In genomic region chr22:50273352-50273751, GRCh38 we compare ENCODE assay signal across 5 cellular contexts. TPM values are rescaled to one million over a fixed set of nuclear protein-coding genes. Genes with fewer than 3 reads are reported as not detected.
DNase-seq lines count a peak whose midpoint lies in the region; ATAC-seq, FAIRE-seq and TF ChIP-seq lines count a peak whose summit lies in the region.
"Not testable (repeated sequence)": the region's sequence is repeated elsewhere in the genome, so short reads cannot be mapped to it uniquely, and the experiment has no call there.

No MANE protein-coding gene starts in this region.

- not testable (repeated sequence) for H3K79me2 ChIP-seq in K562 (ENCODE audit: control insufficient read depth, insufficient read depth, low read length)

- not testable (repeated sequence) for FAIRE-seq in K562 (lab: Jason Lieb, UNC)

- H3K36me3 ChIP-seq in K562 (ENCODE audit: control insufficient read depth, insufficient read depth, low read length) (peaks cover 22% of the 10 kb centered on the region; the same call in 1 of the 3 replicates), psoas muscle (ENCODE audit: insufficient read depth in 1 of 2, low read depth in 1 of 2) (peaks cover 0 to 23% of the 10 kb centered on the region in 2 donors)

- TF ChIP-seq EP300 in K562 (IDR thresholded peaks at IDR 0.05; ENCODE audit: low read length): not testable (repeated sequence)

- H3K4me1 ChIP-seq in K562 (replicated peaks in 1 of 2; ENCODE audit: control insufficient read depth in 2 of 2, insufficient read depth in 2 of 2, low read length in 2 of 2) (peaks cover 7 to 68% of the 10 kb centered on the region in 2 experiments; a peak in 4 of 5 replicates), psoas muscle (peaks cover 23% of the 10 kb centered on the region)

- POLR2A ChIA-PET in K562 (lab: Yijun Ruan, JAX): interaction anchor here (0.6 to 1.1 kb wide), 2 partner anchors 155 to 224 kb away, joined by 3 to 4 read pairs; no protein-coding TSS in a partner anchor

- not testable (repeated sequence) for TF ChIP-seq RAD21 in K562 (CRISPR knock-in tag; conservative IDR thresholded peaks at IDR 0.05 in 1 of 2, IDR thresholded peaks at IDR 0.05 in 1 of 2)

- H3K9ac ChIP-seq in K562 (ENCODE audit: insufficient read depth in 1 of 2, low read depth in 2 of 2, low read length in 2 of 2): not testable (repeated sequence)

- not testable (repeated sequence) for BruUV-seq in K562 (replicated peaks; lab: Mats Ljungman, UMichigan)

- not testable (repeated sequence) for H3K27me3 Mint-ChIP-seq in glutamatergic neuron (ENCODE audit: unreplicated experiment)

- CTCF ChIA-PET in K562 (lab: Yijun Ruan, JAX; ENCODE audit: low intra/inter-chr PET ratio): not testable (repeated sequence)

- TF ChIP-seq POLR2A in K562 (conservative IDR thresholded peaks at IDR 0.05): not testable (repeated sequence)

- in situ Hi-C loops in K562 (cut with MboI): loop anchor here (5.0 kb wide), 1 partner anchor 54 kb away; the partner anchor contains the start of gene DENND6B

- not testable (repeated sequence) for H3K27me3 ChIP-seq in K562 (ENCODE audit: control insufficient read depth in 2 of 2, insufficient read depth in 2 of 2, low read length in 2 of 2)
- peaks cover 0 to 20% (median 10%) of the 10 kb centered on the region in 3 donors for H3K27me3 ChIP-seq in psoas muscle (ENCODE audit: insufficient read depth in 3 of 3, low read length in 2 of 3)

- DNase-seq in OCI-M1 (lab: John Stamatoyannopoulos, UW): peak; percentile 39
- DNase-seq in K562 (ENCODE audit: extremely low read depth in 1 of 4, low spot score in 3 of 4); glutamatergic neuron; psoas muscle: not testable (repeated sequence)

- intact Hi-C loops in K562 (cut with micrococcal nuclease): loop anchor here (5.0 kb wide), 1 partner anchor 54 kb away; the partner anchor contains the start of gene DENND6B
- intact Hi-C loops in psoas muscle (cut with DNase I): not testable (repeated sequence)

- not testable (repeated sequence) for ATAC-seq in K562, psoas muscle

- not testable (repeated sequence) for H3K36me3 Mint-ChIP-seq in glutamatergic neuron (ENCODE audit: unreplicated experiment)

- not testable (repeated sequence) for H4K20me1 ChIP-seq in K562 (replicated peaks; ENCODE audit: control insufficient read depth, insufficient read depth, low read length)

- H3K4me2 ChIP-seq in K562 (ENCODE audit: insufficient read depth, low read length): not testable (repeated sequence)

- WGBS in K562 (ENCODE audit: insufficient coverage, low coverage, missing lambda C conversion rate): 38% methylated on average over 2 of the region's 11 CpGs
- WGBS in psoas muscle, 3 donors: 45 to 49% (median 48%) methylated on average over 9 to 11 of the region's 11 CpGs

- H3K9me3 Mint-ChIP-seq in glutamatergic neuron (ENCODE audit: unreplicated experiment): not testable (repeated sequence)

- not testable (repeated sequence) for H3K4me3 ChIP-seq in K562, psoas muscle

- H2AFZ ChIP-seq in K562 (ENCODE audit: low read depth, low read length): not testable (repeated sequence)

- H3K4me3 Mint-ChIP-seq in glutamatergic neuron (ENCODE audit: unreplicated experiment): peak overlapping the region; percentile 71

- H3K27ac Mint-ChIP-seq in glutamatergic neuron (ENCODE audit: unreplicated experiment): peak overlapping the region; percentile 50

- TF ChIP-seq CTCF in C4-2B (conservative IDR thresholded peaks at IDR 0.05) (peak; percentile 9; the same call in 1 of the 2 replicates), psoas muscle (IDR thresholded peaks at IDR 0.05) (peak; percentile 6)
- not testable (repeated sequence) for TF ChIP-seq CTCF in K562 (IDR thresholded peaks at IDR 0.05 in 2 of 3, conservative IDR thresholded peaks at IDR 0.05 in 1 of 3; ENCODE audit: insufficient read depth in 2 of 3, low read depth in 1 of 3, low read length in 3 of 3); glutamatergic neuron (IDR thresholded peaks at IDR 0.05; ENCODE audit: partially characterized antibody, unreplicated experiment)

- peaks cover 13% of the 10 kb centered on the region for H3K4me1 Mint-ChIP-seq in glutamatergic neuron (ENCODE audit: low read depth, unreplicated experiment)

- H3K27ac ChIP-seq in C4-2B; K562 (ENCODE audit: extremely low read depth, low read depth, low read length); psoas muscle: not testable (repeated sequence)

- H3K9me3 ChIP-seq in K562 (replicated peaks; ENCODE audit: control insufficient read depth, insufficient read depth, low read depth, low read length); psoas muscle: not testable (repeated sequence)

- H3K9me1 ChIP-seq in K562 (ENCODE audit: control insufficient read depth, insufficient read depth, low read length): not testable (repeated sequence)

RNA-seq across cellular contexts. Expression of gene MAPK11, which starts 3.2 kb away (rescaled TPM):
- total RNA-seq in K562 (2011; cell fraction: chromatin; rRNA removed; ENCODE audit: low replicate concordance): 6.0 and 15.3 TPM in 2 replicates
- total RNA-seq in K562 (2011; cell fraction: nucleolus; rRNA removed): 11.8 and 12.5 TPM in 2 replicates
- total RNA-seq in K562 (2011; cell fraction: nucleoplasm; rRNA removed): 6.0 and 6.7 TPM in 2 replicates
- total RNA-seq in K562 (2014; rRNA removed): 9.6 and 9.8 TPM in 2 replicates
- total RNA-seq in K562 (2014; rRNA removed; fragmentation: Illumina TruSeq; extraction: Trizol): 1.9 and 2.5 TPM in 2 replicates
- total RNA-seq in K562 (2015; rRNA removed; fragmentation: Illumina TruSeq; extraction: Trizol): 5.3 and 5.8 TPM in 2 replicates
- total RNA-seq in K562 (2021): 12.8 and 14.6 TPM in 2 replicates
- polyA plus RNA-seq in K562 (2011; rRNA removed): 5.1 and 7.0 TPM in 2 replicates
- 5.6 and 12.8 TPM in 2 replicates for polyA plus RNA-seq in K562 (2011; cell fraction: cytosol; rRNA removed)
- 39.5 and 60.0 TPM in 2 replicates for polyA plus RNA-seq in K562 (2011; cell fraction: nucleus; rRNA removed)
- polyA plus RNA-seq in K562 (2012): 9.9 and 19.7 TPM in 2 replicates
- 5.7 and 7.0 TPM in 2 replicates for polyA plus RNA-seq in K562 (2014; fragmentation: Illumina TruSeq; extraction: Trizol)
- under 1 TPM; 0.06 to 0.10 TPM for polyA plus RNA-seq in K562 (2014; fragmentation: Nextera tagmentation; extraction: Ambion mirVana)
- 10.6 and 11.5 TPM in 2 replicates for polyA plus RNA-seq in K562 (2014; rRNA removed)
- 1.4 and 3.6 TPM in 2 replicates for polyA minus RNA-seq in K562 (2011; rRNA and poly(A)+ RNA removed)
- polyA minus RNA-seq in K562 (2011; cell fraction: cytosol; rRNA and poly(A)+ RNA removed): 5.2 and 6.5 TPM in 2 replicates
- 6.1 and 6.3 TPM in 2 replicates for polyA minus RNA-seq in K562 (2011; cell fraction: nucleus; rRNA and poly(A)+ RNA removed)
- total RNA-seq in glutamatergic neuron (ENCODE audit: unreplicated experiment): 131 TPM
- total RNA-seq in psoas muscle: 1 to 10 TPM; 4.4 to 6.3 (median 5.4) TPM
- 1 to 10 TPM; 1.7 to 5.3 (median 4.0) TPM for polyA plus RNA-seq in psoas muscle

RNA-seq across cellular contexts. Expression of gene MAPK12, which starts 11.9 kb away (rescaled TPM):
- total RNA-seq in K562 (2011; cell fraction: chromatin; rRNA removed; ENCODE audit: low replicate concordance): 112 and 304 TPM in 2 replicates
- total RNA-seq in K562 (2011; cell fraction: nucleolus; rRNA removed): 207 and 279 TPM in 2 replicates
- total RNA-seq in K562 (2011; cell fraction: nucleoplasm; rRNA removed): 136 and 144 TPM in 2 replicates
- total RNA-seq in K562 (2014; rRNA removed) (45.2 and 45.5 TPM in 2 replicates), K562 (2014; rRNA removed; fragmentation: Illumina TruSeq; extraction: Trizol) (5.7 and 11.1 TPM in 2 replicates), K562 (2015; rRNA removed; fragmentation: Illumina TruSeq; extraction: Trizol) (32.9 and 33.8 TPM in 2 replicates), K562 (2021) (68.4 and 69.1 TPM in 2 replicates), glutamatergic neuron (ENCODE audit: unreplicated experiment) (88.5 TPM), psoas muscle (100 to 1,000 TPM; 107 to 178 (median 145) TPM)
- polyA plus RNA-seq in K562 (2011; rRNA removed) (30.6 and 45.2 TPM in 2 replicates), K562 (2014; fragmentation: Illumina TruSeq; extraction: Trizol) (32.8 and 35.5 TPM in 2 replicates), K562 (2014; fragmentation: Nextera tagmentation; extraction: Ambion mirVana) (1 to 10 TPM in 1 of 2 experiments, under 1 TPM in 1; 0.79 to 4.0 TPM), K562 (2014; rRNA removed) (69.4 and 71.5 TPM in 2 replicates), psoas muscle (100 to 1,000 TPM in 2 of 3 donors, 10 to 100 TPM in 1; 57.4 to 148 (median 131) TPM)
- 35.5 and 49.4 TPM in 2 replicates for polyA plus RNA-seq in K562 (2011; cell fraction: cytosol; rRNA removed)
- 285 and 430 TPM in 2 replicates for polyA plus RNA-seq in K562 (2011; cell fraction: nucleus; rRNA removed)
- 38.8 and 60.9 TPM in 2 replicates for polyA plus RNA-seq in K562 (2012)
- polyA minus RNA-seq in K562 (2011; rRNA and poly(A)+ RNA removed): 12.0 and 15.0 TPM in 2 replicates
- polyA minus RNA-seq in K562 (2011; cell fraction: cytosol; rRNA and poly(A)+ RNA removed): 18.3 and 22.3 TPM in 2 replicates
- 61.0 and 65.0 TPM in 2 replicates for polyA minus RNA-seq in K562 (2011; cell fraction: nucleus; rRNA and poly(A)+ RNA removed)

RNA-seq across cellular contexts. Expression of gene HDAC10, which starts 22.3 kb away (rescaled TPM):
- 57.0 and 254 TPM in 2 replicates for total RNA-seq in K562 (2011; cell fraction: chromatin; rRNA removed; ENCODE audit: low replicate concordance)
- total RNA-seq in K562 (2011; cell fraction: nucleolus; rRNA removed): 188 and 225 TPM in 2 replicates
- total RNA-seq in K562 (2011; cell fraction: nucleoplasm; rRNA removed): 102 and 109 TPM in 2 replicates
- total RNA-seq in K562 (2014; rRNA removed) (16.4 and 21.4 TPM in 2 replicates), K562 (2014; rRNA removed; fragmentation: Illumina TruSeq; extraction: Trizol) (1.2 and 2.1 TPM in 2 replicates), K562 (2015; rRNA removed; fragmentation: Illumina TruSeq; extraction: Trizol) (7.0 and 10.9 TPM in 2 replicates), K562 (2021) (37.3 and 44.2 TPM in 2 replicates), glutamatergic neuron (ENCODE audit: unreplicated experiment) (88.2 TPM), psoas muscle (10 to 100 TPM; 13.5 to 19.4 (median 15.3) TPM)
- polyA plus RNA-seq in K562 (2011; rRNA removed) (6.5 and 18.6 TPM in 2 replicates), K562 (2014; fragmentation: Illumina TruSeq; extraction: Trizol) (6.3 and 14.4 TPM in 2 replicates), K562 (2014; fragmentation: Nextera tagmentation; extraction: Ambion mirVana) (under 1 TPM; 0.10 to 0.23 TPM), K562 (2014; rRNA removed) (29.0 and 35.7 TPM in 2 replicates), psoas muscle (1 to 10 TPM; 4.3 to 5.3 (median 5.1) TPM)
- polyA plus RNA-seq in K562 (2011; cell fraction: cytosol; rRNA removed): 4.8 and 5.9 TPM in 2 replicates
- 164 and 214 TPM in 2 replicates for polyA plus RNA-seq in K562 (2011; cell fraction: nucleus; rRNA removed)
- polyA plus RNA-seq in K562 (2012): 34.6 and 75.5 TPM in 2 replicates
- polyA minus RNA-seq in K562 (2011; rRNA and poly(A)+ RNA removed): 4.3 and 5.1 TPM in 2 replicates
- 6.0 and 17.9 TPM in 2 replicates for polyA minus RNA-seq in K562 (2011; cell fraction: cytosol; rRNA and poly(A)+ RNA removed)
- polyA minus RNA-seq in K562 (2011; cell fraction: nucleus; rRNA and poly(A)+ RNA removed): 43.8 and 48.3 TPM in 2 replicates

RNA-seq across cellular contexts. Expression of gene TUBGCP6, which starts 28.5 kb away (rescaled TPM):
- 86.7 and 211 TPM in 2 replicates for total RNA-seq in K562 (2011; cell fraction: chromatin; rRNA removed; ENCODE audit: low replicate concordance)
- total RNA-seq in K562 (2011; cell fraction: nucleolus; rRNA removed): 112 and 120 TPM in 2 replicates
- 93.7 and 97.5 TPM in 2 replicates for total RNA-seq in K562 (2011; cell fraction: nucleoplasm; rRNA removed)
- total RNA-seq in K562 (2014; rRNA removed) (23.2 and 25.1 TPM in 2 replicates), K562 (2014; rRNA removed; fragmentation: Illumina TruSeq; extraction: Trizol) (4.1 and 6.0 TPM in 2 replicates), K562 (2015; rRNA removed; fragmentation: Illumina TruSeq; extraction: Trizol) (9.7 and 10.3 TPM in 2 replicates), K562 (2021) (31.1 and 33.0 TPM in 2 replicates), glutamatergic neuron (ENCODE audit: unreplicated experiment) (51.0 TPM), psoas muscle (10 to 100 TPM; 18.0 to 21.8 (median 19.0) TPM)
- polyA plus RNA-seq in K562 (2011; rRNA removed) (10.1 and 17.7 TPM in 2 replicates), K562 (2014; fragmentation: Illumina TruSeq; extraction: Trizol) (9.3 and 15.1 TPM in 2 replicates), K562 (2014; fragmentation: Nextera tagmentation; extraction: Ambion mirVana) (1 to 10 TPM in 1 of 2 experiments, under 1 TPM in 1; 0.76 to 1.2 TPM), K562 (2014; rRNA removed) (26.8 and 29.9 TPM in 2 replicates), psoas muscle (10 to 100 TPM in 2 of 3 donors, 1 to 10 TPM in 1; 9.5 to 11.2 (median 10.6) TPM)
- polyA plus RNA-seq in K562 (2011; cell fraction: cytosol; rRNA removed): 9.3 and 11.7 TPM in 2 replicates
- polyA plus RNA-seq in K562 (2011; cell fraction: nucleus; rRNA removed): 166 and 249 TPM in 2 replicates
- polyA plus RNA-seq in K562 (2012): 20.0 and 26.5 TPM in 2 replicates
- polyA minus RNA-seq in K562 (2011; rRNA and poly(A)+ RNA removed): 6.7 and 8.2 TPM in 2 replicates
- polyA minus RNA-seq in K562 (2011; cell fraction: cytosol; rRNA and poly(A)+ RNA removed): 13.2 and 14.6 TPM in 2 replicates
- 31.4 and 35.8 TPM in 2 replicates for polyA minus RNA-seq in K562 (2011; cell fraction: nucleus; rRNA and poly(A)+ RNA removed)

RNA-seq across cellular contexts. Expression of gene PLXNB2, which starts 34.1 kb away (rescaled TPM):
- total RNA-seq in K562 (2011; cell fraction: chromatin; rRNA removed; ENCODE audit: low replicate concordance): 72.8 and 193 TPM in 2 replicates
- total RNA-seq in K562 (2011; cell fraction: nucleolus; rRNA removed): 120 and 131 TPM in 2 replicates
- total RNA-seq in K562 (2011; cell fraction: nucleoplasm; rRNA removed): 71.3 and 73.4 TPM in 2 replicates
- total RNA-seq in K562 (2014; rRNA removed) (16.9 and 22.7 TPM in 2 replicates), K562 (2014; rRNA removed; fragmentation: Illumina TruSeq; extraction: Trizol) (3.2 and 4.8 TPM in 2 replicates), K562 (2015; rRNA removed; fragmentation: Illumina TruSeq; extraction: Trizol) (9.9 and 11.3 TPM in 2 replicates), K562 (2021) (45.1 and 48.0 TPM in 2 replicates), glutamatergic neuron (ENCODE audit: unreplicated experiment) (95.2 TPM), psoas muscle (10 to 100 TPM; 13.6 to 43.7 (median 15.0) TPM)
- polyA plus RNA-seq in K562 (2011; rRNA removed) (17.4 and 26.1 TPM in 2 replicates), K562 (2014; fragmentation: Illumina TruSeq; extraction: Trizol) (13.6 and 22.0 TPM in 2 replicates), K562 (2014; fragmentation: Nextera tagmentation; extraction: Ambion mirVana) (under 1 TPM; 0.15 to 0.81 TPM), K562 (2014; rRNA removed) (20.7 and 24.6 TPM in 2 replicates), psoas muscle (10 to 100 TPM in 1 of 3 donors, 1 to 10 TPM in 2; 3.9 to 11.6 (median 5.8) TPM)
- 21.9 and 41.4 TPM in 2 replicates for polyA plus RNA-seq in K562 (2011; cell fraction: cytosol; rRNA removed)
- 101 and 150 TPM in 2 replicates for polyA plus RNA-seq in K562 (2011; cell fraction: nucleus; rRNA removed)
- 30.4 and 43.6 TPM in 2 replicates for polyA plus RNA-seq in K562 (2012)
- polyA minus RNA-seq in K562 (2011; rRNA and poly(A)+ RNA removed): 14.1 and 21.8 TPM in 2 replicates
- polyA minus RNA-seq in K562 (2011; cell fraction: cytosol; rRNA and poly(A)+ RNA removed): 37.2 and 59.9 TPM in 2 replicates
- polyA minus RNA-seq in K562 (2011; cell fraction: nucleus; rRNA and poly(A)+ RNA removed): 30.4 and 32.4 TPM in 2 replicates
